ENCODE assay signal across 38 cellular contexts in genomic region chr5:128338649-128339048, GRCh38.
"Had no signal": no experiment of that assay in that cellular context is flagged by ENCODE, and none has a peak within 500 bp of the region (broad histone marks: within the 10 kb centered on the region; RNA-seq: fewer than 3 reads in every experiment).

No MANE protein-coding gene starts in this region.

- H3K9me3 Mint-ChIP-seq: activated CD4-positive, alpha-beta memory T cell treated with anti-CD3 and anti-CD28 coated beads for 36 hours; activated naive CD4-positive, alpha-beta T cell treated with anti-CD3 and anti-CD28 coated beads for 36 hours; activated T-cell treated with anti-CD3 and anti-CD28 coated beads, Interleukin-2, amount 50 U/mL, for 4 hours; activated T-helper 1 cell treated with anti-CD3 and anti-CD28 coated beads, Interleukin-12 subunit alpha, Interleukin-12 subunit beta, Interleukin-2, Interleukin-4 antibody, amounts not matched to agents 30 ng/mL and 10 ng/mL and 1 ng/mL, durations not matched to agents 14 hours and 24 hours and 36 hours had no signal

- H3K27me3 Mint-ChIP-seq: activated B cell treated with CpG ODN at 0.5 μM for 24 hours; activated CD4-positive, alpha-beta memory T cell treated with anti-CD3 and anti-CD28 coated beads for 36 hours; activated naive CD8-positive, alpha-beta T cell; activated naive CD8-positive, alpha-beta T cell treated with anti-CD3 and anti-CD28 coated beads, Interleukin-2, amount 50 U/mL, for 24 hours had no signal

- H3K27me3 ChIP-seq: brain microvascular endothelial cell had no signal

- H3K27ac ChIP-seq: brain microvascular endothelial cell, KMS-11, VCaP had no signal

- ATAC-seq: activated naive CD8-positive, alpha-beta T cell treated with anti-CD3 and anti-CD28 coated beads, Interleukin-2, amount 50 U/mL, for 24 hours; activated T-cell treated with anti-CD3 and anti-CD28 coated beads, Interleukin-2, amount 50 U/mL, for 4 hours; Panc1; SK-N-SH treated with all-trans-retinoic acid at 6 μM for 48 hours had no signal

- H3K4me3 Mint-ChIP-seq: activated B cell treated with CpG ODN at 0.5 μM for 24 hours; activated CD4-positive, alpha-beta memory T cell treated with anti-CD3 and anti-CD28 coated beads for 36 hours; activated naive CD4-positive, alpha-beta T cell treated with anti-CD3 and anti-CD28 coated beads for 36 hours; activated naive CD8-positive, alpha-beta T cell; activated naive CD8-positive, alpha-beta T cell treated with anti-CD3 and anti-CD28 coated beads, Interleukin-2, amount 50 U/mL, for 24 hours; activated T-cell treated with anti-CD3 and anti-CD28 coated beads, Interleukin-2, amount 50 U/mL, for 4 hours; activated T-helper 1 cell treated with anti-CD3 and anti-CD28 coated beads, Interleukin-12 subunit alpha, Interleukin-12 subunit beta, Interleukin-2, Interleukin-4 antibody, amounts not matched to agents 30 ng/mL and 10 ng/mL and 1 ng/mL, durations not matched to agents 14 hours and 24 hours and 36 hours had no signal

- H3K36me3 Mint-ChIP-seq: activated CD4-positive, alpha-beta memory T cell treated with anti-CD3 and anti-CD28 coated beads for 36 hours; activated naive CD8-positive, alpha-beta T cell had no signal

- H3K4me1 Mint-ChIP-seq: activated B cell treated with CpG ODN at 0.5 μM for 24 hours; activated naive CD8-positive, alpha-beta T cell treated with anti-CD3 and anti-CD28 coated beads, Interleukin-2, amount 50 U/mL, for 24 hours had no signal

- DNase-seq: activated B cell treated with CpG ODN at 0.5 μM for 24 hours; activated CD4-positive, alpha-beta memory T cell treated with anti-CD3 and anti-CD28 coated beads for 36 hours; activated CD4-positive, alpha-beta T cell treated with anti-CD3 and anti-CD28 coated beads for 4 hours; activated CD4-positive, alpha-beta T cell treated with anti-CD3 and anti-CD28 coated beads, Interleukin-2, amount 50 U/mL, for 1 hour; activated CD4-positive, CD25-positive, alpha-beta regulatory T cell treated with anti-CD3 and anti-CD28 coated beads, Interleukin-2, amount 50 U/mL, for 72 hours; activated CD8-positive, alpha-beta memory T cell treated with anti-CD3 and anti-CD28 coated beads, Interleukin-2, amount 50 U/mL, for 4 hours; activated gamma-delta T cell treated with Interleukin-2 at 50 U/mL for 16 hours; activated naive CD4-positive, alpha-beta T cell treated with anti-CD3 and anti-CD28 coated beads for 36 hours; activated naive CD8-positive, alpha-beta T cell treated with anti-CD3 and anti-CD28 coated beads, Interleukin-2, amount 50 U/mL, for 24 hours; activated T-cell treated with anti-CD3 and anti-CD28 coated beads for 4 hours; activated T-cell treated with anti-CD3 and anti-CD28 coated beads, Interleukin-2, amount 50 U/mL, for 4 hours; amniotic stem cell; aorta; brain microvascular endothelial cell; caudate nucleus; MM.1S; MV-4-11; NCI-H1092; NCI-H1436 treated with DMSO at 0.1 percent for 48 hours; NCI-H1694 treated with DMSO at 0.1 percent for 48 hours; NCI-H2029; NCI-H2107; NCI-H2171; NCI-H446; NCI-H524; NCI-H69; NCI-H82; SIG-M5; SW 1271; T-helper 1 cell; T-helper 2 cell; T-helper 9 cell had no signal

- H3K27ac Mint-ChIP-seq: activated B cell treated with CpG ODN at 0.5 μM for 24 hours; activated CD4-positive, alpha-beta memory T cell treated with anti-CD3 and anti-CD28 coated beads for 36 hours; activated naive CD4-positive, alpha-beta T cell treated with anti-CD3 and anti-CD28 coated beads for 36 hours; activated naive CD8-positive, alpha-beta T cell; activated naive CD8-positive, alpha-beta T cell treated with anti-CD3 and anti-CD28 coated beads, Interleukin-2, amount 50 U/mL, for 24 hours; activated T-helper 1 cell treated with anti-CD3 and anti-CD28 coated beads, Interleukin-12 subunit alpha, Interleukin-12 subunit beta, Interleukin-2, Interleukin-4 antibody, amounts not matched to agents 30 ng/mL and 10 ng/mL and 1 ng/mL, durations not matched to agents 14 hours and 24 hours and 36 hours had no signal
